In genomic region chr15:100349696-100350433, GRCh38 we compare ENCODE assay signal across 8 cellular contexts. TPM values are rescaled to one million over a fixed set of nuclear protein-coding genes. Genes with fewer than 3 reads are reported as not detected.
DNase-seq lines count a peak whose midpoint lies in the region; ATAC-seq and TF ChIP-seq lines count a peak whose summit lies in the region.

No MANE protein-coding gene starts in this region.

- H3K27ac ChIP-seq in hepatocyte (peak overlapping the region; percentile 94), aorta (ENCODE audit: low read depth in 1 of 2, low read length in 2 of 2) (peak overlapping the region; percentile 65 to 96)

- no peaks in the 10 kb centered on the region for H4K20me1 ChIP-seq in hepatocyte (ENCODE audit: insufficient read depth, poor library complexity, severe bottlenecking)

- WGBS in hepatocyte (ENCODE audit: low lambda C conversion rate, missing lambda C conversion rate) = 1% methylated on average over 42 of the region's 43 CpGs
- WGBS in aorta, 2 donors = 0 to 1% methylated on average over 43 of the region's 43 CpGs

- no peaks in the 10 kb centered on the region for H3K9me2 ChIP-seq in hepatocyte (replicated peaks; ENCODE audit: insufficient read depth)

- peak overlapping the region; percentile 51 for H3K4me3 ChIP-seq in hepatocyte
- peak overlapping the region; percentile 47 to 81 for H3K4me3 ChIP-seq in aorta (ENCODE audit: low read length in 2 of 2)

- H2AFZ ChIP-seq in hepatocyte = peak overlapping the region; percentile 99

- H3K79me2 ChIP-seq in hepatocyte = no peaks in the 10 kb centered on the region

- DNase-seq in NCI-H1105 treated with DMSO at 0.1 percent for 48 hours (lab: John Stamatoyannopoulos, UW) (peak; percentile 70), T-helper 9 cell (peak; percentile 83), astrocyte of the hippocampus (ENCODE audit: low read depth, low spot score) (peak; percentile 95), hepatocyte (ENCODE audit: low spot score) (peak; percentile 94), renal cortical epithelial cell (ENCODE audit: low read depth) (peak; percentile 67), aorta (peak; percentile 96 to 98)

- TF ChIP-seq CTCF in GM12874 (IDR thresholded peaks at IDR 0.05; ENCODE audit: insufficient read depth, low read depth, low read length) (peak; percentile 86), hepatocyte (IDR thresholded peaks at IDR 0.05; ENCODE audit: poor library complexity) (peak; percentile 93)

- H3K27me3 ChIP-seq in hepatocyte = peaks cover 7% of the 10 kb centered on the region
- H3K27me3 ChIP-seq in aorta (ENCODE audit: control insufficient read depth in 1 of 2, insufficient read depth in 2 of 2, low read length in 1 of 2) = peaks cover 0 to 2% of the 10 kb centered on the region in 2 donors

- H3K4me2 ChIP-seq in hepatocyte = peak overlapping the region; percentile 87

- H3K4me1 ChIP-seq in hepatocyte (ENCODE audit: insufficient read depth) (peaks cover 8% of the 10 kb centered on the region), aorta (ENCODE audit: control insufficient read depth in 1 of 2, insufficient read depth in 2 of 2, low read length in 2 of 2) (no peaks in the 10 kb centered on the region)

- H3K9me3 ChIP-seq in hepatocyte (ENCODE audit: low read depth) (no peaks in the 10 kb centered on the region), aorta (ENCODE audit: control insufficient read depth, low read length) (no peaks in the 10 kb centered on the region)

- intact Hi-C loops in aorta (cut with DNase I) = loop anchor here (1.0 to 5.0 kb wide), 2 partner anchors 222 kb away; no protein-coding TSS in a partner anchor

- ATAC-seq in HG02678 (IDR thresholded peaks at IDR 0.05; ENCODE audit: unreplicated experiment) = peak; percentile 96
- peak; percentile 99 for ATAC-seq in aorta (ENCODE audit: low FRiP score)

- no peaks in the 10 kb centered on the region for H3K36me3 ChIP-seq in hepatocyte (replicated peaks; ENCODE audit: insufficient read depth, low read depth)
- H3K36me3 ChIP-seq in aorta (ENCODE audit: control insufficient read depth in 1 of 2, insufficient read depth in 2 of 2, low read length in 1 of 2) = no peaks in the 10 kb centered on the region

RNA-seq across cellular contexts. Expression of gene ADAMTS17, which starts 8.1 kb away (rescaled TPM):
- total RNA-seq in hepatocyte (2.7 and 3.7 TPM in 2 replicates), renal cortical epithelial cell (1.4 and 1.5 TPM in 2 replicates), aorta (1 to 10 TPM; 1.8 to 4.2 TPM)
- polyA plus RNA-seq in hepatocyte (4.4 TPM in 2 replicates), aorta (under 1 TPM in 1 of 2 donors, not detected in 1; 0.41 TPM)

Comparison
In these comparisons a context has a peak if more than half of its experiments do, and no peak if none do; other contexts are left out.
1. Peak in every context shown above with its lines: DNase-seq, ATAC-seq, H3K4me3 ChIP-seq and H3K27ac ChIP-seq.